In the genomic region with DNA sequence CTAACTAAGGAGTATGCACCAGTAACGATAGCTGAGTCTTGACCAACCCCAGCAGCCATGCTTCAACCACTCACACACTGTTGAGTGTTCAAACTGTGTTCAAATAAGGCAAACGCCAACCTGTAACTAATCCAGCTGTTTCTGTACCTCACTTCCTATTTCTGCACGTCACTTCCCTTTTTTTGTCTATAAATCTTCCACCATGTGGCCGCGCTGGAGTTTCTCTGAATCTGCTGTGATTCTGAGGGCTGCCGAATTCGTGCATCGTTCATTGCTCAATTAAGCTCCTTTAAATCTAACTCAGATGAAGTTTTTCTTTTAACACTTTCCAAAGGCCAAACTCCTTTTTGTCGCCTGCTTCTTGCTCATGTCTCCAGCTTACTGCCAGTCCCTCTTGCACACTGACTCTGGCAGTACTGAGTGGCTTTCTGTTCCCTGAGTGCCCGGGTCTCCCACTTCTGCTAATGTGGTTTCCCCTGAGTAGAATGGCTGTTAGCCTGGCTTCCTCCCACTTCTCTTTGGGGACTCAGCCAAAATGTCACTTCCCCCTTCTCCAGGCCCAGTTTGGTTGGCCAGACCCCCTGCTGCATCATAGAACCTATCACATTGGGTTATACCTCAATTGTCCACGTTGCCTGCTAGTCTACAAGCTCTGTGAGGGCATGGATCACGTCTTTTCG, we compare ENCODE assay signal across 11 cellular contexts.
DNase-seq lines count a peak whose midpoint lies in the region; ATAC-seq and TF ChIP-seq lines count a peak whose summit lies in the region.
"Had no signal": no experiment of that assay in that cellular context is flagged by ENCODE, and none has a peak within 500 bp of the region (broad histone marks: within the 10 kb centered on the region; RNA-seq: fewer than 3 reads in every experiment).

No MANE protein-coding gene starts in this region.

- H3K36me3 ChIP-seq in GM23338 (ENCODE audit: insufficient read depth): no peaks in the 10 kb centered on the region
- H3K36me3 ChIP-seq in heart left ventricle: no peaks in the 10 kb centered on the region
- H3K36me3 ChIP-seq: SJCRH30 had no signal

- H3K4me2 ChIP-seq in GM23338: no peak overlapping the region

- H3K27ac ChIP-seq in GM23338 (ENCODE audit: low read depth) (no peak overlapping the region), heart left ventricle (peak overlapping the region in 1 of 12 donors; percentile 62)
- H3K27ac ChIP-seq: SJCRH30 had no signal

- ATAC-seq in GM23338: no peak
- peak; percentile 51 to 81 (median 68) for ATAC-seq in heart left ventricle
- no peak for ATAC-seq in HG03097 (IDR thresholded peaks at IDR 0.05; ENCODE audit: low FRiP score, unreplicated experiment)
- no peak for ATAC-seq in HG03045 (IDR thresholded peaks at IDR 0.05; ENCODE audit: unreplicated experiment)

- no peaks in the 10 kb centered on the region for H3K27me3 Mint-ChIP-seq in GM23338 (ENCODE audit: insufficient read depth, low read depth, poor library complexity)

- no peaks in the 10 kb centered on the region for H3K4me1 ChIP-seq in GM23338 (ENCODE audit: insufficient read depth)
- no peaks in the 10 kb centered on the region for H3K4me1 ChIP-seq in heart left ventricle
- H3K4me1 ChIP-seq: SJCRH30 had no signal

- WGBS in heart left ventricle, 4 donors: 76 to 83% (median 78%) methylated on average over 13 of the region's 13 CpGs

- intact Hi-C loops in heart left ventricle (cut with DNase I): loop anchor here in 1 of 10 donors (10.0 kb wide), 1 partner anchor 70 kb away; no protein-coding TSS in a partner anchor

- TF ChIP-seq POLR2A in heart left ventricle (IDR thresholded peaks at IDR 0.05): no peak

- no peaks in the 10 kb centered on the region for H3K9me2 ChIP-seq in GM23338 (ENCODE audit: insufficient read depth)

- H3K4me3 ChIP-seq in GM23338: no peak overlapping the region
- H3K4me3 ChIP-seq in heart left ventricle: peak overlapping the region in 1 of 12 donors; percentile 25
- H3K4me3 ChIP-seq: SJCRH30 had no signal

- no peaks in the 10 kb centered on the region for H3F3A ChIP-seq in GM23338 (replicated peaks; ENCODE audit: low read depth)

- DNase-seq in GM23338 (ENCODE audit: low spot score): no peak
- DNase-seq in OCI-M1 (lab: John Stamatoyannopoulos, UW): peak; percentile 75
- peak in 4 of 5 donors; percentile 23 to 55 (median 40) for DNase-seq in heart left ventricle
- DNase-seq in putamen (ENCODE audit: low spot score): peak; percentile 41
- DNase-seq in iPS-NIHi11 (ENCODE audit: low spot score): no peak
- DNase-seq in NCI-H82 treated with DMSO at 0.1 percent for 48 hours (lab: John Stamatoyannopoulos, UW; ENCODE audit: unreplicated experiment): no peak
- DNase-seq: NCI-H1930; SJCRH30; stimulated activated CD8-positive, alpha-beta memory T cell treated with anti-CD3 and anti-CD28 coated beads, Interleukin-4, amount 100 ng/mL, for 48 hours had no signal

- H3K27me3 ChIP-seq in GM23338 (ENCODE audit: insufficient read depth) (no peaks in the 10 kb centered on the region), heart left ventricle (peaks cover 0 to 2% (median 0%) of the 10 kb centered on the region in 9 donors)
- H3K27me3 ChIP-seq: SJCRH30 had no signal

- no peaks in the 10 kb centered on the region for H3K79me2 ChIP-seq in GM23338 (replicated peaks; ENCODE audit: insufficient read depth)

- peak overlapping the region; percentile 56; the same call in 1 of the 2 replicates for H2AFZ ChIP-seq in GM23338

- no peaks in the 10 kb centered on the region for H4K20me1 ChIP-seq in GM23338 (replicated peaks; ENCODE audit: insufficient read depth)

- TF ChIP-seq CTCF in GM23338 (conservative IDR thresholded peaks at IDR 0.05; ENCODE audit: low read depth in 2 of 2) (no peak), heart left ventricle (IDR thresholded peaks at IDR 0.05) (no peak)

- H3K27ac Mint-ChIP-seq in GM23338: no peak overlapping the region

- H3K36me3 Mint-ChIP-seq in GM23338 (ENCODE audit: low read depth): no peaks in the 10 kb centered on the region; the same call in 2 of the 3 replicates

- peaks cover 2% of the 10 kb centered on the region; the same call in 2 of the 3 replicates for H3K9me3 Mint-ChIP-seq in GM23338

- no peaks in the 10 kb centered on the region for H3K4me1 Mint-ChIP-seq in GM23338

- peaks cover 0 to 5% (median 0%) of the 10 kb centered on the region in 12 donors for H3K9me3 ChIP-seq in heart left ventricle
- H3K9me3 ChIP-seq: SJCRH30 had no signal

- H3K4me3 Mint-ChIP-seq in GM23338: no peak overlapping the region

TF ChIP-seq in GM23338, 12 proteins besides CTCF, POLR2A, EP300 and RAD21 (continues in another document):
- TF ChIP-seq EZH2phosphoT487 (IDR thresholded peaks at IDR 0.05; ENCODE audit: unreplicated experiment): no peak
- TF ChIP-seq ZNF331 (CRISPR knock-in tag; IDR thresholded peaks at IDR 0.05; ENCODE audit: low read depth): no peak
- TF ChIP-seq EZH2 (IDR thresholded peaks at IDR 0.05; ENCODE audit: low read depth, unreplicated experiment): no peak
- TF ChIP-seq, protein P1, sequence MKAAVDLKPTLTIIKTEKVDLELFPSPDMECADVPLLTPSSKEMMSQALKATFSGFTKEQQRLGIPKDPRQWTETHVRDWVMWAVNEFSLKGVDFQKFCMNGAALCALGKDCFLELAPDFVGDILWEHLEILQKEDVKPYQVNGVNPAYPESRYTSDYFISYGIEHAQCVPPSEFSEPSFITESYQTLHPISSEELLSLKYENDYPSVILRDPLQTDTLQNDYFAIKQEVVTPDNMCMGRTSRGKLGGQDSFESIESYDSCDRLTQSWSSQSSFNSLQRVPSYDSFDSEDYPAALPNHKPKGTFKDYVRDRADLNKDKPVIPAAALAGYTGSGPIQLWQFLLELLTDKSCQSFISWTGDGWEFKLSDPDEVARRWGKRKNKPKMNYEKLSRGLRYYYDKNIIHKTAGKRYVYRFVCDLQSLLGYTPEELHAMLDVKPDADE (IDR thresholded peaks at IDR 0.05): no peak
- TF ChIP-seq ZNF114 (CRISPR knock-in tag; IDR thresholded peaks at IDR 0.05): no peak
- TF ChIP-seq CREB1 (CRISPR knock-in tag; IDR thresholded peaks at IDR 0.05; ENCODE audit: low read depth): no peak
- TF ChIP-seq, protein P2, sequence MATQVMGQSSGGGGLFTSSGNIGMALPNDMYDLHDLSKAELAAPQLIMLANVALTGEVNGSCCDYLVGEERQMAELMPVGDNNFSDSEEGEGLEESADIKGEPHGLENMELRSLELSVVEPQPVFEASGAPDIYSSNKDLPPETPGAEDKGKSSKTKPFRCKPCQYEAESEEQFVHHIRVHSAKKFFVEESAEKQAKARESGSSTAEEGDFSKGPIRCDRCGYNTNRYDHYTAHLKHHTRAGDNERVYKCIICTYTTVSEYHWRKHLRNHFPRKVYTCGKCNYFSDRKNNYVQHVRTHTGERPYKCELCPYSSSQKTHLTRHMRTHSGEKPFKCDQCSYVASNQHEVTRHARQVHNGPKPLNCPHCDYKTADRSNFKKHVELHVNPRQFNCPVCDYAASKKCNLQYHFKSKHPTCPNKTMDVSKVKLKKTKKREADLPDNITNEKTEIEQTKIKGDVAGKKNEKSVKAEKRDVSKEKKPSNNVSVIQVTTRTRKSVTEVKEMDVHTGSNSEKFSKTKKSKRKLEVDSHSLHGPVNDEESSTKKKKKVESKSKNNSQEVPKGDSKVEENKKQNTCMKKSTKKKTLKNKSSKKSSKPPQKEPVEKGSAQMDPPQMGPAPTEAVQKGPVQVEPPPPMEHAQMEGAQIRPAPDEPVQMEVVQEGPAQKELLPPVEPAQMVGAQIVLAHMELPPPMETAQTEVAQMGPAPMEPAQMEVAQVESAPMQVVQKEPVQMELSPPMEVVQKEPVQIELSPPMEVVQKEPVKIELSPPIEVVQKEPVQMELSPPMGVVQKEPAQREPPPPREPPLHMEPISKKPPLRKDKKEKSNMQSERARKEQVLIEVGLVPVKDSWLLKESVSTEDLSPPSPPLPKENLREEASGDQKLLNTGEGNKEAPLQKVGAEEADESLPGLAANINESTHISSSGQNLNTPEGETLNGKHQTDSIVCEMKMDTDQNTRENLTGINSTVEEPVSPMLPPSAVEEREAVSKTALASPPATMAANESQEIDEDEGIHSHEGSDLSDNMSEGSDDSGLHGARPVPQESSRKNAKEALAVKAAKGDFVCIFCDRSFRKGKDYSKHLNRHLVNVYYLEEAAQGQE (IDR thresholded peaks at IDR 0.05; ENCODE audit: unreplicated experiment): no peak
- TF ChIP-seq POLR2AphosphoS5 (IDR thresholded peaks at IDR 0.05; ENCODE audit: low read depth): no peak
- no peak for TF ChIP-seq NANOG (IDR thresholded peaks at IDR 0.05; ENCODE audit: borderline replicate concordance)
- no peak for TF ChIP-seq JUNB (IDR thresholded peaks at IDR 0.05; ENCODE audit: unreplicated experiment)

Comparison
In these comparisons a context has a peak if more than half of its experiments do, and no peak if none do; other contexts are left out.
1. ATAC-seq: peak in heart left ventricle (4 of 4); none in GM23338 (single experiment), HG03097 (single experiment) and HG03045 (single experiment).
2. DNase-seq: peak in OCI-M1 (single experiment), heart left ventricle (4 of 5) and putamen (single experiment); none in GM23338 (single experiment), iPS-NIHi11 (single experiment) and NCI-H82 treated with DMSO at 0.1 percent for 48 hours (single experiment).